Comparison of ENCODE assay signal across 22 cellular contexts in genomic region chrX:103417933-103418332, GRCh38. TPM values are rescaled to one million over a fixed set of nuclear protein-coding genes. Genes with fewer than 3 reads are reported as not detected.
A peak's percentile ranks its signal among the peaks of the same experiment; 100 is the strongest.
DNase-seq lines count a peak whose midpoint lies in the region; ATAC-seq and TF ChIP-seq lines count a peak whose summit lies in the region.
"Had no signal": no experiment of that assay in that cellular context is flagged by ENCODE, and none has a peak within 500 bp of the region (broad histone marks: within the 10 kb centered on the region; RNA-seq: fewer than 3 reads in every experiment).

No MANE protein-coding gene starts in this region.

- CTCF ChIA-PET in SK-N-SH (lab: Yijun Ruan, JAX), result no interaction called here

- 24% methylated on average over 2 of the region's 2 CpGs for WGBS in SK-N-SH (ENCODE audit: low lambda C conversion rate)

- H3K27ac ChIP-seq in SK-N-SH (ENCODE audit: low read depth in 2 of 2, low read length in 1 of 2), result peak overlapping the region in 1 of 2 experiments; percentile 12; a peak in 1 of 4 replicates
- H3K27ac ChIP-seq: 22Rv1, BLaER1 had no signal

- no peaks in the 10 kb centered on the region for H3K36me3 ChIP-seq in SK-N-SH (replicated peaks in 1 of 2; ENCODE audit: control insufficient read depth in 1 of 2, insufficient read depth in 2 of 2, low read length in 1 of 2)
- H3K36me3 ChIP-seq: BLaER1 had no signal

- DNase-seq in SK-N-SH (no peak), LHCN-M2 (ENCODE audit: low read depth) (peak; percentile 30), fibroblast of peridontal ligament (ENCODE audit: extremely low read depth) (peak; percentile 25), LoVo (ENCODE audit: low spot score) (no peak), foreskin melanocyte (no peak), putamen (ENCODE audit: low spot score) (no peak)
- DNase-seq: Calu3; CD4-positive, alpha-beta memory T cell; DMS53; KBM-7; NCI-H1048; NCI-H1436 treated with DMSO at 0.1 percent for 48 hours; NCI-H2029 treated with DMSO at 0.1 percent for 48 hours; NCI-H2171; NCI-H526; PC-3; RPMI8226; SHP77 treated with DMSO at 0.1 percent for 48 hours had no signal

- H4K20me1 ChIP-seq in SK-N-SH (ENCODE audit: insufficient read depth), result no peaks in the 10 kb centered on the region
- H4K20me1 ChIP-seq: BLaER1 had no signal

- POLR2A ChIA-PET in SK-N-SH (lab: Yijun Ruan, JAX), result no interaction called here

- H3K27me3 ChIP-seq in SK-N-SH (ENCODE audit: insufficient read depth), result no peaks in the 10 kb centered on the region
- H3K27me3 ChIP-seq: BLaER1 had no signal

- H3K9me2 ChIP-seq in SK-N-SH, result no peaks in the 10 kb centered on the region

- H3K4me1 ChIP-seq in SK-N-SH (ENCODE audit: control insufficient read depth in 1 of 2, insufficient read depth in 2 of 2, low read depth in 1 of 2, low read length in 1 of 2), result no peaks in the 10 kb centered on the region
- H3K4me1 ChIP-seq: BLaER1 had no signal

- peak overlapping the region; percentile 49; the same call in 1 of the 2 replicates for H3K4me2 ChIP-seq in SK-N-SH
- H3K4me2 ChIP-seq: BLaER1 had no signal

- H3K9ac ChIP-seq in SK-N-SH, result no peak overlapping the region
- H3K9ac ChIP-seq: BLaER1 had no signal

- TF ChIP-seq EP300 in SK-N-SH (IDR thresholded peaks at IDR 0.05; ENCODE audit: borderline replicate concordance in 1 of 2, low read depth in 1 of 2, low read length in 1 of 2), result no peak

- no peaks in the 10 kb centered on the region for H3F3A ChIP-seq in SK-N-SH (replicated peaks; ENCODE audit: insufficient read depth)

- H3K4me3 ChIP-seq in SK-N-SH (ENCODE audit: low read depth in 2 of 2, low read length in 1 of 2), result no peak overlapping the region
- H3K4me3 ChIP-seq: BLaER1 had no signal

- H3K9me3 ChIP-seq in SK-N-SH, result no peaks in the 10 kb centered on the region
- H3K9me3 ChIP-seq: BLaER1 had no signal

- no peaks in the 10 kb centered on the region for H3K79me2 ChIP-seq in SK-N-SH (ENCODE audit: insufficient read depth)

- no peak for TF ChIP-seq CTCF in SK-N-SH (IDR thresholded peaks at IDR 0.05)

- no peak for TF ChIP-seq RAD21 in SK-N-SH (IDR thresholded peaks at IDR 0.05; ENCODE audit: low read length)

- H2AFZ ChIP-seq in SK-N-SH (ENCODE audit: low read depth), result no peak overlapping the region

- ATAC-seq in SK-N-SH treated with all-trans-retinoic acid at 6 μM for 48 hours (no peak), GM18511 (IDR thresholded peaks at IDR 0.05; ENCODE audit: unreplicated experiment) (no peak)
- ATAC-seq: PC-3 had no signal

TF ChIP-seq in SK-N-SH, 30 proteins besides CTCF, POLR2A, EP300 and RAD21 (continues in another document):
- TF ChIP-seq USF2 (IDR thresholded peaks at IDR 0.05; ENCODE audit: borderline replicate concordance, low read depth, low read length), result no peak
- no peak for TF ChIP-seq FOSL2 (IDR thresholded peaks at IDR 0.05; ENCODE audit: borderline replicate concordance, low read depth)
- TF ChIP-seq SIN3A (IDR thresholded peaks at IDR 0.05; ENCODE audit: borderline replicate concordance, low read depth, low read length), result no peak
- TF ChIP-seq FOXM1 (IDR thresholded peaks at IDR 0.05; ENCODE audit: low read depth), result no peak
- no peak for TF ChIP-seq ELF1 (IDR thresholded peaks at IDR 0.05)
- TF ChIP-seq TEAD4 (IDR thresholded peaks at IDR 0.05; ENCODE audit: borderline replicate concordance, insufficient read depth), result no peak
- no peak for TF ChIP-seq PBX3 (IDR thresholded peaks at IDR 0.05)
- no peak for TF ChIP-seq YY1 (IDR thresholded peaks at IDR 0.05; ENCODE audit: low read depth)

TF ChIP-seq in SK-N-SH treated with all-trans-retinoic acid at 6 μM for 48 hours, 23 proteins besides CTCF, POLR2A, EP300 and RAD21:
- TF ChIP-seq BACH2 (CRISPR knock-in tag; IDR thresholded peaks at IDR 0.05; ENCODE audit: borderline replicate concordance), result no peak
- TF ChIP-seq ZNF565 (CRISPR knock-in tag; conservative IDR thresholded peaks at IDR 0.05; ENCODE audit: low read depth), result no peak
- TF ChIP-seq, protein P1, sequence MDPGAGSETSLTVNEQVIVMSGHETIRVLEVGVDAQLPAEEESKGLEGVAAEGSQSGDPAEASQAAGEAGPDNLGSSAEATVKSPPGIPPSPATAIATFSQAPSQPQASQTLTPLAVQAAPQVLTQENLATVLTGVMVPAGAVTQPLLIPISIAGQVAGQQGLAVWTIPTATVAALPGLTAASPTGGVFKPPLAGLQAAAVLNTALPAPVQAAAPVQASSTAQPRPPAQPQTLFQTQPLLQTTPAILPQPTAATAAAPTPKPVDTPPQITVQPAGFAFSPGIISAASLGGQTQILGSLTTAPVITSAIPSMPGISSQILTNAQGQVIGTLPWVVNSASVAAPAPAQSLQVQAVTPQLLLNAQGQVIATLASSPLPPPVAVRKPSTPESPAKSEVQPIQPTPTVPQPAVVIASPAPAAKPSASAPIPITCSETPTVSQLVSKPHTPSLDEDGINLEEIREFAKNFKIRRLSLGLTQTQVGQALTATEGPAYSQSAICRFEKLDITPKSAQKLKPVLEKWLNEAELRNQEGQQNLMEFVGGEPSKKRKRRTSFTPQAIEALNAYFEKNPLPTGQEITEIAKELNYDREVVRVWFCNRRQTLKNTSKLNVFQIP (CRISPR knock-in tag; IDR thresholded peaks at IDR 0.05; ENCODE audit: borderline replicate concordance, low read depth), result no peak
- no peak for TF ChIP-seq TSHZ2 (CRISPR knock-in tag; IDR thresholded peaks at IDR 0.05)
- no peak for TF ChIP-seq ZFP3 (CRISPR knock-in tag; IDR thresholded peaks at IDR 0.05)
- TF ChIP-seq, protein P2, sequence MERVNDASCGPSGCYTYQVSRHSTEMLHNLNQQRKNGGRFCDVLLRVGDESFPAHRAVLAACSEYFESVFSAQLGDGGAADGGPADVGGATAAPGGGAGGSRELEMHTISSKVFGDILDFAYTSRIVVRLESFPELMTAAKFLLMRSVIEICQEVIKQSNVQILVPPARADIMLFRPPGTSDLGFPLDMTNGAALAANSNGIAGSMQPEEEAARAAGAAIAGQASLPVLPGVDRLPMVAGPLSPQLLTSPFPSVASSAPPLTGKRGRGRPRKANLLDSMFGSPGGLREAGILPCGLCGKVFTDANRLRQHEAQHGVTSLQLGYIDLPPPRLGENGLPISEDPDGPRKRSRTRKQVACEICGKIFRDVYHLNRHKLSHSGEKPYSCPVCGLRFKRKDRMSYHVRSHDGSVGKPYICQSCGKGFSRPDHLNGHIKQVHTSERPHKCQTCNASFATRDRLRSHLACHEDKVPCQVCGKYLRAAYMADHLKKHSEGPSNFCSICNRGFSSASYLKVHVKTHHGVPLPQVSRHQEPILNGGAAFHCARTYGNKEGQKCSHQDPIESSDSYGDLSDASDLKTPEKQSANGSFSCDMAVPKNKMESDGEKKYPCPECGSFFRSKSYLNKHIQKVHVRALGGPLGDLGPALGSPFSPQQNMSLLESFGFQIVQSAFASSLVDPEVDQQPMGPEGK (CRISPR knock-in tag; IDR thresholded peaks at IDR 0.05; ENCODE audit: borderline replicate concordance), result no peak
- TF ChIP-seq PPARA (CRISPR knock-in tag; IDR thresholded peaks at IDR 0.05; ENCODE audit: borderline replicate concordance), result no peak
- TF ChIP-seq ISL1 (CRISPR knock-in tag; IDR thresholded peaks at IDR 0.05), result no peak
- TF ChIP-seq ZC3H10 (CRISPR knock-in tag; IDR thresholded peaks at IDR 0.05), result no peak
- TF ChIP-seq TCF4 (CRISPR knock-in tag; IDR thresholded peaks at IDR 0.05; ENCODE audit: borderline replicate concordance), result no peak
- TF ChIP-seq, protein P3, sequence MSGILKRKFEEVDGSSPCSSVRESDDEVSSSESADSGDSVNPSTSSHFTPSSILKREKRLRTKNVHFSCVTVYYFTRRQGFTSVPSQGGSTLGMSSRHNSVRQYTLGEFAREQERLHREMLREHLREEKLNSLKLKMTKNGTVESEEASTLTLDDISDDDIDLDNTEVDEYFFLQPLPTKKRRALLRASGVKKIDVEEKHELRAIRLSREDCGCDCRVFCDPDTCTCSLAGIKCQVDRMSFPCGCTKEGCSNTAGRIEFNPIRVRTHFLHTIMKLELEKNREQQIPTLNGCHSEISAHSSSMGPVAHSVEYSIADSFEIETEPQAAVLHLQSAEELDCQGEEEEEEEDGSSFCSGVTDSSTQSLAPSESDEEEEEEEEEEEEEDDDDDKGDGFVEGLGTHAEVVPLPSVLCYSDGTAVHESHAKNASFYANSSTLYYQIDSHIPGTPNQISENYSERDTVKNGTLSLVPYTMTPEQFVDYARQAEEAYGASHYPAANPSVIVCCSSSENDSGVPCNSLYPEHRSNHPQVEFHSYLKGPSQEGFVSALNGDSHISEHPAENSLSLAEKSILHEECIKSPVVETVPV (CRISPR knock-in tag; IDR thresholded peaks at IDR 0.05), result no peak
- TF ChIP-seq CSDC2 (CRISPR knock-in tag; IDR thresholded peaks at IDR 0.05), result no peak

RNA-seq across cellular contexts. Expression of gene BEX3, which starts 41.6 kb away (rescaled TPM):
- polyA plus RNA-seq in SK-N-SH (2012; rRNA removed), result 292 and 392 TPM in 2 replicates
- 432 and 638 TPM in 2 replicates for polyA plus RNA-seq in SK-N-SH (2012; cell fraction: cytosol; rRNA removed)
- polyA plus RNA-seq in SK-N-SH (2012; cell fraction: nucleus; rRNA removed), result 146 and 148 TPM in 2 replicates
- 354 and 380 TPM in 2 replicates for total RNA-seq in LHCN-M2 (2014; rRNA removed)
- polyA plus RNA-seq in LHCN-M2 (2012), result 625 TPM

Comparison
In these comparisons a context has a peak if more than half of its experiments do, and no peak if none do; other contexts are left out.
1. DNase-seq: peak in LHCN-M2 (single experiment) and fibroblast of peridontal ligament (single experiment); none in SK-N-SH (single experiment), LoVo (single experiment), foreskin melanocyte (single experiment) and putamen (single experiment).